In genomic region chr16:65641693-65642289, GRCh38 we compare ENCODE assay signal across 29 cellular contexts.
DNase-seq lines count a peak whose midpoint lies in the region; ATAC-seq, FAIRE-seq and TF ChIP-seq lines count a peak whose summit lies in the region.
"Had no signal": no experiment of that assay in that cellular context is flagged by ENCODE, and none has a peak within 500 bp of the region (broad histone marks: within the 10 kb centered on the region; RNA-seq: fewer than 3 reads in every experiment).

No MANE protein-coding gene starts in this region.

- H4K5ac ChIP-seq in H1 (ENCODE audit: insufficient read length, low read depth, low read length), result no peak overlapping the region

- H3K23me2 ChIP-seq in H1 (ENCODE audit: low read depth, low read length), result no peaks in the 10 kb centered on the region

- H2AFZ ChIP-seq in HepG2 (ENCODE audit: low read length) (no peak overlapping the region), PC-3 (ENCODE audit: low read length) (no peak overlapping the region), H1 (ENCODE audit: low read length) (no peak overlapping the region)

- H3K79me2 ChIP-seq in HepG2 (ENCODE audit: insufficient read depth, low read length) (no peaks in the 10 kb centered on the region), PC-3 (ENCODE audit: low read length) (no peaks in the 10 kb centered on the region), H1 (ENCODE audit: control insufficient read depth in 1 of 2, insufficient read depth in 2 of 2, low read length in 2 of 2) (no peaks in the 10 kb centered on the region)

- FAIRE-seq in HepG2 (lab: Jason Lieb, UNC) (peak; percentile 67), H1 (lab: Jason Lieb, UNC) (peak; percentile 28)
- FAIRE-seq: A204.1, GM12878, GM12892, GM18507 had no signal

- no peak overlapping the region for H4K8ac ChIP-seq in H1 (ENCODE audit: extremely low read depth, insufficient read depth, low read length)

- H3K4me1 ChIP-seq in HepG2 (ENCODE audit: insufficient read depth, low read length) (peaks cover 66% of the 10 kb centered on the region), right lobe of liver (no peaks in the 10 kb centered on the region), PC-3 (ENCODE audit: insufficient read depth, low read length) (no peaks in the 10 kb centered on the region), H1 (replicated peaks in 1 of 4; ENCODE audit: control insufficient read depth in 3 of 4, insufficient read depth in 4 of 4, low read length in 3 of 4) (no peaks in the 10 kb centered on the region), body of pancreas (no peaks in the 10 kb centered on the region)
- H3K4me1 ChIP-seq: BE2C, BLaER1 had no signal

- ATAC-seq in HepG2 (peak; percentile 94), right lobe of liver (no peak), PC-3 (peak; percentile 73), natural killer cell (no peak), body of pancreas (no peak)
- ATAC-seq: GM12878 had no signal

- no peak overlapping the region for H3K56ac ChIP-seq in H1 (replicated peaks; ENCODE audit: insufficient read length, low read depth, low read length)

- H3K14ac ChIP-seq in H1 (ENCODE audit: insufficient read length), result no peak overlapping the region

- no TSS peak for BruUV-seq in HepG2 (replicated peaks; lab: Mats Ljungman, UMichigan)
- no TSS peak for BruUV-seq in PC-3 (replicated peaks; lab: Mats Ljungman, UMichigan)

- peaks cover 0 to 7% of the 10 kb centered on the region in 2 donors for H3K27me3 Mint-ChIP-seq in natural killer cell (ENCODE audit: low read depth in 2 of 2)
- H3K27me3 Mint-ChIP-seq: CD4-positive, CD25-positive, alpha-beta regulatory T cell had no signal

- no peak overlapping the region for H3K27ac Mint-ChIP-seq in natural killer cell
- H3K27ac Mint-ChIP-seq: CD14-positive monocyte; CD4-positive, alpha-beta memory T cell; CD4-positive, CD25-positive, alpha-beta regulatory T cell; CD8-positive, alpha-beta memory T cell had no signal

- H3F3A ChIP-seq in PC-3 (ENCODE audit: low read length, unreplicated experiment), result no peaks in the 10 kb centered on the region

- no peak overlapping the region for H3K23ac ChIP-seq in H1 (ENCODE audit: insufficient read length)

- H3K9me3 Mint-ChIP-seq in natural killer cell, result no peaks in the 10 kb centered on the region

- H3K4me3 ChIP-seq in HepG2 (replicated peaks in 1 of 3; ENCODE audit: insufficient read depth in 1 of 3, low read depth in 2 of 3, low read length in 3 of 3) (no peak overlapping the region), right lobe of liver (no peak overlapping the region), PC-3 (ENCODE audit: low read length) (no peak overlapping the region), H1 (ENCODE audit: extremely low read depth in 1 of 4, insufficient read depth in 2 of 4, low read depth in 3 of 4, low read length in 4 of 4) (no peak overlapping the region), body of pancreas (no peak overlapping the region)
- H3K4me3 ChIP-seq: BLaER1, GM12878 had no signal

- POLR2A ChIA-PET in HepG2 (lab: Yijun Ruan, JAX) (no interaction called here), PC-3 (lab: Charles Lee; ENCODE audit: unreplicated experiment) (no interaction called here), H1 (lab: Charles Lee; ENCODE audit: partially characterized antibody) (no interaction called here)

- H3K79me1 ChIP-seq in H1 (ENCODE audit: low read depth, low read length), result no peaks in the 10 kb centered on the region

- H3K4me3 Mint-ChIP-seq in natural killer cell, result no peak overlapping the region
- H3K4me3 Mint-ChIP-seq: CD14-positive monocyte; CD4-positive, alpha-beta memory T cell; CD4-positive, CD25-positive, alpha-beta regulatory T cell; CD8-positive, alpha-beta memory T cell had no signal

- H3K4ac ChIP-seq in H1 (replicated peaks; ENCODE audit: insufficient read length, low read depth, low read length), result no peak overlapping the region

- intact Hi-C loops in HepG2 (cut with micrococcal nuclease; ENCODE audit: unreplicated experiment) (loop anchor here (1.0 kb wide), 1 partner anchor 25 kb away; no protein-coding TSS in a partner anchor), right lobe of liver (cut with DNase I) (no loop called here), PC-3 (cut with micrococcal nuclease) (no loop called here), natural killer cell (cut with micrococcal nuclease) (no loop called here), body of pancreas (cut with DNase I) (no loop called here)

- no peak overlapping the region for H4K91ac ChIP-seq in H1 (replicated peaks; ENCODE audit: insufficient read length, low read length)

- H3K27me3 ChIP-seq in HepG2 (ENCODE audit: control insufficient read depth in 1 of 2, insufficient read depth in 2 of 2, low read length in 2 of 2), result no peaks in the 10 kb centered on the region
- no peaks in the 10 kb centered on the region for H3K27me3 ChIP-seq in right lobe of liver
- no peaks in the 10 kb centered on the region for H3K27me3 ChIP-seq in PC-3 (ENCODE audit: low read length)
- H3K27me3 ChIP-seq in H1 (replicated peaks in 1 of 4; ENCODE audit: control insufficient read depth in 3 of 4, extremely low read depth in 1 of 4, insufficient read depth in 3 of 4, low read length in 3 of 4), result no peaks in the 10 kb centered on the region
- no peaks in the 10 kb centered on the region for H3K27me3 ChIP-seq in body of pancreas
- H3K27me3 ChIP-seq: BE2C, BLaER1 had no signal

- TF ChIP-seq POLR2A in HepG2 (IDR thresholded peaks at IDR 0.05; ENCODE audit: insufficient read depth in 1 of 2, low read depth in 2 of 2, low read length in 2 of 2), result no peak
- no peak for TF ChIP-seq POLR2A in right lobe of liver (IDR thresholded peaks at IDR 0.05)
- no peak for TF ChIP-seq POLR2A in H1 (IDR thresholded peaks at IDR 0.05; ENCODE audit: control extremely low read depth in 1 of 2, low read depth in 2 of 2, low read length in 2 of 2)
- TF ChIP-seq POLR2A in body of pancreas (IDR thresholded peaks at IDR 0.05), result no peak

- no peak overlapping the region; the same call in 1 of the 2 replicates for H3K9ac ChIP-seq in HepG2 (ENCODE audit: insufficient read depth, low read depth, low read length)
- H3K9ac ChIP-seq in PC-3 (ENCODE audit: low read length), result no peak overlapping the region
- H3K9ac ChIP-seq in H1 (replicated peaks in 1 of 4; ENCODE audit: extremely low read depth in 1 of 4, low read depth in 3 of 4, low read length in 3 of 4), result no peak overlapping the region
- H3K9ac ChIP-seq: BLaER1 had no signal

- in situ Hi-C loops in HepG2 (cut with HindIII; ENCODE audit: extremely low pct_ligation_motif_present, low pct_unique_long_range_greater_than_20kb), result no loop called here

- no peaks in the 10 kb centered on the region for H3K4me1 Mint-ChIP-seq in natural killer cell
- H3K4me1 Mint-ChIP-seq: CD14-positive monocyte; CD4-positive, alpha-beta memory T cell; CD4-positive, CD25-positive, alpha-beta regulatory T cell; CD8-positive, alpha-beta memory T cell had no signal

- no peak overlapping the region for H3K18ac ChIP-seq in H1 (ENCODE audit: extremely low read depth, low read length)

- H2AK5ac ChIP-seq in H1 (ENCODE audit: low read depth, low read length), result no peak overlapping the region

- CTCF ChIA-PET in HepG2 (lab: Yijun Ruan, JAX; ENCODE audit: low intra/inter-chr PET ratio, low total read pairs), result no interaction called here
- CTCF ChIA-PET in PC-3 (lab: Charles Lee), result interaction anchor here (0.8 kb wide), 1 partner anchor 47 kb away, joined by 4 read pairs; no protein-coding TSS in a partner anchor
- CTCF ChIA-PET in H1 (lab: Charles Lee; ENCODE audit: partially characterized antibody), result interaction anchor here (1.2 kb wide), 1 partner anchor 11 kb away, joined by 3 read pairs; no protein-coding TSS in a partner anchor

- no peak overlapping the region for H2BK5ac ChIP-seq in H1 (ENCODE audit: low read depth, low read length)

- TF ChIP-seq EP300 in HepG2 (IDR thresholded peaks at IDR 0.05; ENCODE audit: low read depth in 2 of 2, low read length in 2 of 2), result peak in 1 of 2 experiments; percentile 84; a peak in 2 of 4 replicates
- no peak for TF ChIP-seq EP300 in HepG2 (CRISPR knock-in tag; IDR thresholded peaks at IDR 0.05; ENCODE audit: borderline replicate concordance)
- no peak for TF ChIP-seq EP300 in H1 (IDR thresholded peaks at IDR 0.05; ENCODE audit: borderline replicate concordance in 1 of 2, low read depth in 2 of 2, low read length in 2 of 2)

- H3K36me3 ChIP-seq in HepG2 (replicated peaks in 1 of 2; ENCODE audit: control insufficient read depth in 1 of 2, insufficient read depth in 2 of 2, low read length in 2 of 2), result no peaks in the 10 kb centered on the region
- no peaks in the 10 kb centered on the region for H3K36me3 ChIP-seq in right lobe of liver
- H3K36me3 ChIP-seq in PC-3 (ENCODE audit: low read depth, low read length), result no peaks in the 10 kb centered on the region
- no peaks in the 10 kb centered on the region for H3K36me3 ChIP-seq in H1 (ENCODE audit: control insufficient read depth in 2 of 4, insufficient read depth in 4 of 4, low read length in 3 of 4)
- H3K36me3 ChIP-seq in body of pancreas (replicated peaks in 1 of 2; ENCODE audit: insufficient read depth in 1 of 2, low read depth in 2 of 2), result no peaks in the 10 kb centered on the region
- H3K36me3 ChIP-seq: BE2C, BLaER1 had no signal

- no peaks in the 10 kb centered on the region for H3K9me2 ChIP-seq in PC-3 (replicated peaks; ENCODE audit: low read length)

- DNase-seq in NCI-H510A treated with DMSO at 0.1 percent for 48 hours (lab: John Stamatoyannopoulos, UW) (peak; percentile 51), NCI-H510A (lab: John Stamatoyannopoulos, UW) (no peak), HepG2 (ENCODE audit: low spot score) (peak; percentile 90), right lobe of liver (no peak), PC-3 (no peak), H1 (ENCODE audit: low read depth in 1 of 2, low spot score in 2 of 2) (no peak), natural killer cell (no peak), body of pancreas (no peak)
- DNase-seq: 8988T; ACHN; BE2C; C1 segment of cervical spinal cord; CD4-positive, alpha-beta memory T cell; CD4-positive, CD25-positive, alpha-beta regulatory T cell; CD8-positive, alpha-beta memory T cell; COR-L47; DMS 273 treated with DMSO at 0.1 percent for 48 hours; DMS153; DMS53; DMS79; DND-41; EL; GDM1 had no signal

- no peak overlapping the region for H2BK120ac ChIP-seq in H1 (replicated peaks; ENCODE audit: low read depth, low read length)

- H3K36me3 Mint-ChIP-seq in natural killer cell, result no peaks in the 10 kb centered on the region
- H3K36me3 Mint-ChIP-seq: CD14-positive monocyte; CD4-positive, alpha-beta memory T cell; CD4-positive, CD25-positive, alpha-beta regulatory T cell; CD8-positive, alpha-beta memory T cell had no signal

- H4K20me1 ChIP-seq in HepG2 (ENCODE audit: insufficient read depth, low read length) (no peaks in the 10 kb centered on the region), PC-3 (ENCODE audit: low read length) (no peaks in the 10 kb centered on the region), H1 (replicated peaks in 1 of 2; ENCODE audit: control insufficient read depth in 1 of 2, insufficient read depth in 2 of 2, low read length in 2 of 2) (no peaks in the 10 kb centered on the region)
- H4K20me1 ChIP-seq: BLaER1 had no signal

- H3K27ac ChIP-seq in HepG2 (ENCODE audit: extremely low read length, insufficient read depth, low read length) (peak overlapping the region; percentile 62), right lobe of liver (no peak overlapping the region), PC-3 (ENCODE audit: low read length) (no peak overlapping the region), H1 (ENCODE audit: low read depth, low read length) (no peak overlapping the region), body of pancreas (no peak overlapping the region)
- H3K27ac ChIP-seq: BLaER1 had no signal

- H2BK20ac ChIP-seq in H1 (ENCODE audit: low read length), result no peak overlapping the region

- TF ChIP-seq CTCF in HepG2 (CRISPR knock-in tag; IDR thresholded peaks at IDR 0.05) (no peak), right lobe of liver (IDR thresholded peaks at IDR 0.05) (no peak), PC-3 (conservative IDR thresholded peaks at IDR 0.05; ENCODE audit: low read depth, low read length) (no peak), H1 (IDR thresholded peaks at IDR 0.05; ENCODE audit: control extremely low read depth in 1 of 3, insufficient read depth in 1 of 3, low read depth in 1 of 3, low read length in 3 of 3) (no peak), natural killer cell (IDR thresholded peaks at IDR 0.05) (no peak), body of pancreas (IDR thresholded peaks at IDR 0.05) (no peak)

- under 1% methylated on average over 4 of the region's 4 CpGs for WGBS in HepG2 (ENCODE audit: low lambda C conversion rate)
- 66% methylated on average over 4 of the region's 4 CpGs for WGBS in right lobe of liver (ENCODE audit: insufficient coverage, low coverage, low lambda C conversion rate, missing lambda C conversion rate)
- 94% methylated on average over 4 of the region's 4 CpGs; no CpG with 5 or more reads in 1 of the 2 experiments for WGBS in H1 (ENCODE audit: extremely low coverage in 1 of 2, insufficient coverage in 1 of 2, insufficient read length in 1 of 2, insufficient replicate concordance in 2 of 2, low coverage in 1 of 2, low lambda C conversion rate in 2 of 2, missing lambda C conversion rate in 1 of 2), 2 experiments
- WGBS in body of pancreas, 2 donors, result 56 to 62% methylated on average over 4 of the region's 4 CpGs

- no peak overlapping the region for H2BK12ac ChIP-seq in H1 (ENCODE audit: low read depth, low read length)

- no peak overlapping the region for H2BK15ac ChIP-seq in H1 (ENCODE audit: low read length)

- TF ChIP-seq RAD21 in HepG2 (CRISPR knock-in tag; IDR thresholded peaks at IDR 0.05) (no peak), H1 (IDR thresholded peaks at IDR 0.05 in 1 of 2, conservative IDR thresholded peaks at IDR 0.05 in 1 of 2; ENCODE audit: low read depth in 2 of 2, low read length in 2 of 2) (no peak)

- H3K4me2 ChIP-seq in HepG2 (ENCODE audit: low read depth, low read length) (peak overlapping the region; percentile 40), PC-3 (ENCODE audit: low read length) (no peak overlapping the region), H1 (ENCODE audit: insufficient read depth in 1 of 2, low read depth in 2 of 2, low read length in 2 of 2) (no peak overlapping the region)
- H3K4me2 ChIP-seq: BLaER1 had no signal

- H3K9me3 ChIP-seq in HepG2 (ENCODE audit: low read length) (no peaks in the 10 kb centered on the region), right lobe of liver (no peaks in the 10 kb centered on the region), PC-3 (ENCODE audit: low read length) (no peaks in the 10 kb centered on the region), H1 (ENCODE audit: insufficient read depth in 2 of 2, low read depth in 1 of 2, low read length in 1 of 2) (no peaks in the 10 kb centered on the region), body of pancreas (no peaks in the 10 kb centered on the region)
- H3K9me3 ChIP-seq: BE2C, BLaER1 had no signal

Comparison
In these comparisons a context has a peak if more than half of its experiments do, and no peak if none do; other contexts are left out.
1. DNase-seq: peak in NCI-H510A treated with DMSO at 0.1 percent for 48 hours (single experiment) and HepG2 (single experiment); none in NCI-H510A (single experiment), right lobe of liver (0 of 3), PC-3 (single experiment), H1 (0 of 2), natural killer cell (single experiment) and body of pancreas (0 of 4).
2. ATAC-seq: peak in HepG2 (single experiment) and PC-3 (single experiment); none in right lobe of liver (0 of 4), natural killer cell (0 of 3) and body of pancreas (single experiment).